9 cellular contexts compared by ENCODE assay signal in the genomic region with DNA sequence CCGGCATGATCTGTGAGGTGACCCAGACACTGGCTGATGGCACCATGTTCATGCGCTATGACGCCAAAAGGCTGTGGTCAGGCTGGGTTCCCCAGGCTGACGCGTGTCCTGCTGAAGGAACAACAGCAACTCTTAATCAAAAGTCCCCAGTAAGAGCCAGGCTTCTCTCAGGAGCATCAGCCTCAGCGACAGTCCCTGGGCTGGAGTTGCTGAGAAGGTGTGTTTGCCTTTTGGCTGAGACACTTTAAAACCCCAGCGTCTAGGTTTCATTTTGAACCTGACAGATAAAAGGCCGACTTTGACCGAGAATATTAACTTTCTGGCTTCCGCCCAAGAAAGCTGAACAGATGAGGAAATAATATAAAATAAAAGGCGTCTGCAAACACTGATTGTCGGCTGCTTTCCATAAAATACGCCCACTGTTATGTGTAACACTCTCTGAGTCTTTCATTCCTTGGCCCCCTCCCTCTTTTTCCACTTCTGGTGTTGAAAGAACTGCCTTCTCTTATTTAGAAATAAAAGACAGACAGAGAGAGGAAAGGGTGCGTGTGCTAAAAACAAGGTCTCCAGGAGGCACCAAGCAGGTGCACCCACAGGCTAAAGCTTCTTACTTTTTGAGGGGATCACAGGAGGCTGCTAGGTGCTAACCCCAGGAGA.
A peak's percentile ranks its signal among the peaks of the same experiment; 100 is the strongest.
DNase-seq lines count a peak whose midpoint lies in the region; ATAC-seq, FAIRE-seq and TF ChIP-seq lines count a peak whose summit lies in the region.
"Had no signal": no experiment of that assay in that cellular context is flagged by ENCODE, and none has a peak within 500 bp of the region (broad histone marks: within the 10 kb centered on the region; RNA-seq: fewer than 3 reads in every experiment).

No MANE protein-coding gene starts in this region.

- H3K4me3 Mint-ChIP-seq in activated naive CD8-positive, alpha-beta T cell treated with anti-CD3 and anti-CD28 coated beads for 36 hours = peak overlapping the region; percentile 48
- H3K4me3 Mint-ChIP-seq: stimulated activated memory B cell treated with anti-CD40 and anti-IgM and Interleukin-4, amounts not matched to agents 10 μg/mL and 1 μg/mL and 100 μg/mL, for 72 hours had no signal

- no peaks in the 10 kb centered on the region for H3K36me3 ChIP-seq in ovary
- H3K36me3 ChIP-seq in WERI-Rb-1 = no peaks in the 10 kb centered on the region

- intact Hi-C loops in ovary (cut with DNase I) = no loop called here

- H3K36me3 Mint-ChIP-seq in activated naive CD8-positive, alpha-beta T cell treated with anti-CD3 and anti-CD28 coated beads for 36 hours = no peaks in the 10 kb centered on the region
- H3K36me3 Mint-ChIP-seq: stimulated activated memory B cell treated with anti-CD40 and anti-IgM and Interleukin-4, amounts not matched to agents 10 μg/mL and 1 μg/mL and 100 μg/mL, for 72 hours had no signal

- H3K9me3 ChIP-seq in ovary (no peaks in the 10 kb centered on the region), WERI-Rb-1 (ENCODE audit: severe bottlenecking) (no peaks in the 10 kb centered on the region)

- 38 to 48% (median 39%) methylated on average over 14 of the region's 14 CpGs for WGBS in ovary, 3 donors

- ATAC-seq in GM21526 (IDR thresholded peaks at IDR 0.05; ENCODE audit: low FRiP score, unreplicated experiment) = no peak
- ATAC-seq: stimulated activated memory B cell treated with anti-CD40 and anti-IgM and Interleukin-4, amounts not matched to agents 10 μg/mL and 1 μg/mL and 100 μg/mL, for 72 hours had no signal

- H3K4me1 Mint-ChIP-seq in activated naive CD8-positive, alpha-beta T cell treated with anti-CD3 and anti-CD28 coated beads for 36 hours = peaks cover 17% of the 10 kb centered on the region
- H3K4me1 Mint-ChIP-seq: stimulated activated memory B cell treated with anti-CD40 and anti-IgM and Interleukin-4, amounts not matched to agents 10 μg/mL and 1 μg/mL and 100 μg/mL, for 72 hours had no signal

- H3K9me3 Mint-ChIP-seq in activated naive CD8-positive, alpha-beta T cell treated with anti-CD3 and anti-CD28 coated beads for 36 hours = no peaks in the 10 kb centered on the region
- H3K9me3 Mint-ChIP-seq: stimulated activated memory B cell treated with anti-CD40 and anti-IgM and Interleukin-4, amounts not matched to agents 10 μg/mL and 1 μg/mL and 100 μg/mL, for 72 hours had no signal

- no peak for TF ChIP-seq POLR2A in ovary (IDR thresholded peaks at IDR 0.05)

- H3K27ac ChIP-seq in ovary = no peak overlapping the region
- no peak overlapping the region for H3K27ac ChIP-seq in WERI-Rb-1

- TF ChIP-seq CTCF in ovary (IDR thresholded peaks at IDR 0.05) = no peak
- TF ChIP-seq CTCF in GM13976 (IDR thresholded peaks at IDR 0.05; ENCODE audit: borderline replicate concordance, control extremely low read depth, extremely low read depth, insufficient read depth, missing control alignments) = no peak
- no peak for TF ChIP-seq CTCF in WERI-Rb-1 (IDR thresholded peaks at IDR 0.05; ENCODE audit: low read depth, low read length)

- no peak for TF ChIP-seq EP300 in ovary (IDR thresholded peaks at IDR 0.05)

- H3K27me3 ChIP-seq in ovary (no peaks in the 10 kb centered on the region), WERI-Rb-1 (ENCODE audit: insufficient read depth, low read depth, severe bottlenecking) (peaks cover 13% of the 10 kb centered on the region)

- DNase-seq in GM18507 (ENCODE audit: extremely low spot score, insufficient read length, low read depth) = no peak
- DNase-seq in NCI-H748 (lab: John Stamatoyannopoulos, UW; ENCODE audit: unreplicated experiment) = peak; percentile 72
- peak; percentile 44 for DNase-seq in activated naive CD8-positive, alpha-beta T cell treated with anti-CD3 and anti-CD28 coated beads for 36 hours
- DNase-seq in ovary = peak in 1 of 5 donors; percentile 30
- DNase-seq in GM13976 (ENCODE audit: low spot score) = no peak
- no peak for DNase-seq in WERI-Rb-1
- DNase-seq in KG1 (lab: John Stamatoyannopoulos, UW) = no peak

- no peaks in the 10 kb centered on the region for H3K4me1 ChIP-seq in ovary (ENCODE audit: insufficient read depth)

- FAIRE-seq in GM18507 (lab: Jason Lieb, UNC) = peak; percentile 67

- H3K27me3 Mint-ChIP-seq in activated naive CD8-positive, alpha-beta T cell treated with anti-CD3 and anti-CD28 coated beads for 36 hours = no peaks in the 10 kb centered on the region

- H3K4me3 ChIP-seq in ovary (peak overlapping the region; percentile 11), WERI-Rb-1 (ENCODE audit: low read depth, low read length) (no peak overlapping the region)

- peak overlapping the region; percentile 88 for H3K27ac Mint-ChIP-seq in activated naive CD8-positive, alpha-beta T cell treated with anti-CD3 and anti-CD28 coated beads for 36 hours
- H3K27ac Mint-ChIP-seq: stimulated activated memory B cell treated with anti-CD40 and anti-IgM and Interleukin-4, amounts not matched to agents 10 μg/mL and 1 μg/mL and 100 μg/mL, for 72 hours had no signal

- in situ Hi-C loops in GM13976 (cut with MboI; ENCODE audit: low sequenced_read_pairs, unreplicated experiment) = no loop called here

Comparison
In these comparisons a context has a peak if more than half of its experiments do, and no peak if none do; other contexts are left out.
1. DNase-seq: peak in NCI-H748 (single experiment) and activated naive CD8-positive, alpha-beta T cell treated with anti-CD3 and anti-CD28 coated beads for 36 hours (single experiment); none in GM18507 (single experiment), GM13976 (single experiment), WERI-Rb-1 (single experiment) and KG1 (single experiment).